11 cellular contexts compared by ENCODE assay signal in the genomic region with DNA sequence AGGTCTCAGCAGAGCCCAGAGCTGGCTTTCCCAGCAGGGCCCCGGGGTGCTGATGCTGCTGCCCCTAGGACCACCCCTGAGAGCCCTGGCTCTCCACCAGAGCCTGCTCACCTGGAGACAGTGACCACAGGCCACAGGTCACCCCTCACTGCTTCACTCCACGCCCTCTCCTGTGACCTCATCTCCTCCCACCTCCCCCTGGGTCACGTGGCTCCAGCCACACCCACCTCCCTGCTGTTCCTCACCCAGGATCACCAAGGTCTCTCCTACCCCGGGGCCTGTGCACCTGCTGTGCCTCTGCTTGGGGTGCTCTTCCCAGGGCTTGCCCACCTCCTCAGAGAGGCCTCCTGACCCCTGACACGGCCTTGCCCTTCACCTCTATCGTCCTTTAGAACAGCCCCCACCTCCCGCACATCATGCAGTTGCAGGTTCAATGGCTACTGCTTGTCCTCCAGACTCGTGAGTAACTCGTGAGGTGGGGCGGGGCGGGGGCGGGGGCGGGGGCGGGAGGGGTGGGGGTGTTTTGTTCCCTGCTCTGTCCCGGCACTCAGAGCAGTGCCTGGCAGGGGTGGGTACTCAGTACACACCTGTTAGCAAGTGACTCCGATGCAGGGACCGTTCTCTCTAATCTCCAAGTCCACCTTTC.
DNase-seq lines count a peak whose midpoint lies in the region; ATAC-seq, FAIRE-seq and TF ChIP-seq lines count a peak whose summit lies in the region.
"Had no signal": no experiment of that assay in that cellular context is flagged by ENCODE, and none has a peak within 500 bp of the region (broad histone marks: within the 10 kb centered on the region; RNA-seq: fewer than 3 reads in every experiment).

No MANE protein-coding gene starts in this region.

- no peak for TF ChIP-seq CTCF in HCT116 (IDR thresholded peaks at IDR 0.05 in 2 of 3, conservative IDR thresholded peaks at IDR 0.05 in 1 of 3; ENCODE audit: borderline replicate concordance in 1 of 3, insufficient read depth in 1 of 3, low read depth in 2 of 3, low read length in 2 of 3)
- TF ChIP-seq CTCF in CD4-positive, alpha-beta T cell (IDR thresholded peaks at IDR 0.05): no peak

- no peaks in the 10 kb centered on the region for H3K79me2 ChIP-seq in HCT116 (ENCODE audit: insufficient read depth, low read length)

- peaks cover 3 to 20% of the 10 kb centered on the region in 2 donors for H3K36me3 Mint-ChIP-seq in stimulated activated naive B cell treated with anti-CD40 and anti-IgM and Interleukin-4, amounts not matched to agents 10 μg/mL and 1 μg/mL and 100 μg/mL, for 72 hours
- H3K36me3 Mint-ChIP-seq in CD4-positive, alpha-beta T cell (ENCODE audit: low read depth): no peaks in the 10 kb centered on the region

- no peak for TF ChIP-seq POLR2A in HCT116 (IDR thresholded peaks at IDR 0.05; ENCODE audit: borderline replicate concordance, extremely low read depth, insufficient read depth, insufficient read length)

- intact Hi-C loops in HCT116 (cut with micrococcal nuclease) (no loop called here), left ventricle myocardium superior (cut with micrococcal nuclease) (no loop called here)
- intact Hi-C loops in CD4-positive, alpha-beta T cell (cut with DNase I, micrococcal nuclease): no loop called here

- no TSS peak for BruUV-seq in HCT116 (replicated peaks; lab: Mats Ljungman, UMichigan)

- no peak overlapping the region for H3K27ac ChIP-seq in HCT116 (ENCODE audit: low read depth, low read length)
- no peak overlapping the region for H3K27ac ChIP-seq in CD4-positive, alpha-beta T cell (ENCODE audit: low read depth, low read length)
- H3K27ac ChIP-seq: SJSA1 had no signal

- H3K27me3 ChIP-seq in HCT116 (ENCODE audit: insufficient read depth, low read length): no peaks in the 10 kb centered on the region
- H3K27me3 ChIP-seq in CD4-positive, alpha-beta T cell (ENCODE audit: control insufficient read depth, insufficient read depth, low read length): no peaks in the 10 kb centered on the region
- H3K27me3 ChIP-seq: SJSA1 had no signal

- CTCF ChIA-PET in HCT116 (lab: Charles Lee): no interaction called here
- CTCF ChIA-PET in CD4-positive, alpha-beta T cell (lab: Charles Lee): no interaction called here

- peaks cover 1% of the 10 kb centered on the region in 2 donors for H3K9me3 Mint-ChIP-seq in stimulated activated naive B cell treated with anti-CD40 and anti-IgM and Interleukin-4, amounts not matched to agents 10 μg/mL and 1 μg/mL and 100 μg/mL, for 72 hours
- H3K9me3 Mint-ChIP-seq in CD4-positive, alpha-beta T cell: no peaks in the 10 kb centered on the region

- ATAC-seq in GM18867 (IDR thresholded peaks at IDR 0.05; ENCODE audit: unreplicated experiment) (peak; percentile 63), HCT116 (peak; percentile 69), left ventricle myocardium superior (no peak), HG03521 (IDR thresholded peaks at IDR 0.05; ENCODE audit: unreplicated experiment) (no peak)
- ATAC-seq in stimulated activated naive B cell treated with anti-CD40 and anti-IgM and Interleukin-4, amounts not matched to agents 10 μg/mL and 1 μg/mL and 100 μg/mL, for 72 hours (replicated peaks): peak; percentile 87 to 90
- ATAC-seq in CD4-positive, alpha-beta T cell (ENCODE audit: poor library complexity): no peak

- H3K4me1 ChIP-seq in HCT116 (ENCODE audit: control insufficient read depth in 1 of 2, insufficient read depth in 2 of 2, low read length in 2 of 2): no peaks in the 10 kb centered on the region
- H3K4me1 ChIP-seq: SJSA1 had no signal

- peaks cover 30 to 49% of the 10 kb centered on the region in 2 donors for H3K4me1 Mint-ChIP-seq in stimulated activated naive B cell treated with anti-CD40 and anti-IgM and Interleukin-4, amounts not matched to agents 10 μg/mL and 1 μg/mL and 100 μg/mL, for 72 hours
- H3K4me1 Mint-ChIP-seq in CD4-positive, alpha-beta T cell (ENCODE audit: low read depth): no peaks in the 10 kb centered on the region

- peak; percentile 9 for FAIRE-seq in HTR-8/SVneo (lab: Jason Lieb, UNC)
- FAIRE-seq: G401.6 had no signal

- H2AFZ ChIP-seq in HCT116 (ENCODE audit: low read depth, low read length, poor library complexity, severe bottlenecking): no peak overlapping the region

- POLR2A ChIA-PET in HCT116 (lab: Charles Lee): no interaction called here
- POLR2A ChIA-PET in CD4-positive, alpha-beta T cell (lab: Charles Lee): no interaction called here

- H3K9ac ChIP-seq in HCT116 (ENCODE audit: low read length): no peak overlapping the region

- no peak for DNase-seq in HCT116 (ENCODE audit: low read depth, low spot score)
- no peak for DNase-seq in HTR-8/SVneo (ENCODE audit: insufficient read length, low spot score)
- DNase-seq in stimulated activated naive B cell treated with anti-CD40 and anti-IgM and Interleukin-4, amounts not matched to agents 10 μg/mL and 1 μg/mL and 100 μg/mL, for 72 hours: peak; percentile 70
- no peak for DNase-seq in left ventricle myocardium superior
- DNase-seq in CD4-positive, alpha-beta T cell: no peak
- DNase-seq in HPDE6-E6E7 (ENCODE audit: extremely low spot score): no peak
- DNase-seq: NCI-H187 had no signal

- H3K4me2 ChIP-seq in HCT116 (ENCODE audit: low read length): no peak overlapping the region

- H3K36me3 ChIP-seq in HCT116 (ENCODE audit: control insufficient read depth in 1 of 2, insufficient read depth in 2 of 2, low read length in 2 of 2): no peaks in the 10 kb centered on the region
- H3K36me3 ChIP-seq: SJSA1 had no signal

- H3K4me3 Mint-ChIP-seq in stimulated activated naive B cell treated with anti-CD40 and anti-IgM and Interleukin-4, amounts not matched to agents 10 μg/mL and 1 μg/mL and 100 μg/mL, for 72 hours: peak overlapping the region; percentile 85 to 88
- H3K4me3 Mint-ChIP-seq in CD4-positive, alpha-beta T cell: no peak overlapping the region

- no peak overlapping the region for H3K4me3 ChIP-seq in HCT116 (replicated peaks in 1 of 2; ENCODE audit: low read depth in 1 of 2, low read length in 2 of 2)
- H3K4me3 ChIP-seq: SJSA1 had no signal

- RAD21 ChIA-PET in HCT116 (lab: Charles Lee; ENCODE audit: low non-redundant PET in 1 of 2, low total read pairs in 2 of 2, uncharacterized antibody in 2 of 2, unreplicated experiment in 2 of 2): no interaction called here

- H3K27ac Mint-ChIP-seq in stimulated activated naive B cell treated with anti-CD40 and anti-IgM and Interleukin-4, amounts not matched to agents 10 μg/mL and 1 μg/mL and 100 μg/mL, for 72 hours: peak overlapping the region; percentile 95
- no peak overlapping the region for H3K27ac Mint-ChIP-seq in CD4-positive, alpha-beta T cell

- no peak for TF ChIP-seq RAD21 in HCT116 (IDR thresholded peaks at IDR 0.05; ENCODE audit: low read depth)

- no peaks in the 10 kb centered on the region for H3K9me3 ChIP-seq in HCT116 (ENCODE audit: control insufficient read depth in 1 of 2, insufficient read depth in 1 of 2, low read depth in 1 of 2, low read length in 2 of 2)
- H3K9me3 ChIP-seq in CD4-positive, alpha-beta T cell (ENCODE audit: control insufficient read depth, low read length): no peaks in the 10 kb centered on the region

- no peaks in the 10 kb centered on the region for H4K20me1 ChIP-seq in HCT116 (ENCODE audit: insufficient read depth)

- no peaks in the 10 kb centered on the region for H3K9me2 ChIP-seq in HCT116 (ENCODE audit: insufficient read depth)

- H3K27me3 Mint-ChIP-seq in stimulated activated naive B cell treated with anti-CD40 and anti-IgM and Interleukin-4, amounts not matched to agents 10 μg/mL and 1 μg/mL and 100 μg/mL, for 72 hours: no peaks in the 10 kb centered on the region
- peaks cover 20% of the 10 kb centered on the region for H3K27me3 Mint-ChIP-seq in CD4-positive, alpha-beta T cell

TF ChIP-seq in HCT116, 20 proteins besides CTCF, POLR2A, EP300 and RAD21 (continues in another document):
- TF ChIP-seq SIN3A (IDR thresholded peaks at IDR 0.05; ENCODE audit: low read depth): no peak
- TF ChIP-seq ZBTB33 (IDR thresholded peaks at IDR 0.05; ENCODE audit: extremely low read depth, insufficient replicate concordance, low read length): no peak
- no peak for TF ChIP-seq CBX3 (IDR thresholded peaks at IDR 0.05; ENCODE audit: low read depth)
- TF ChIP-seq REST (IDR thresholded peaks at IDR 0.05; ENCODE audit: low read depth): no peak

Comparison
In these comparisons a context has a peak if more than half of its experiments do, and no peak if none do; other contexts are left out.
1. ATAC-seq: peak in GM18867 (single experiment), HCT116 (single experiment) and stimulated activated naive B cell treated with anti-CD40 and anti-IgM and Interleukin-4, amounts not matched to agents 10 μg/mL and 1 μg/mL and 100 μg/mL, for 72 hours (2 of 2); none in left ventricle myocardium superior (single experiment), CD4-positive, alpha-beta T cell (single experiment) and HG03521 (single experiment).